In genomic region chr10:77392851-77393250, GRCh38 we compare ENCODE assay signal across 8 cellular contexts.
A peak's percentile ranks its signal among the peaks of the same experiment; 100 is the strongest.
DNase-seq lines count a peak whose midpoint lies in the region; ATAC-seq, FAIRE-seq and TF ChIP-seq lines count a peak whose summit lies in the region.

No MANE protein-coding gene starts in this region.

- H3K4me1 ChIP-seq in PC-3 (ENCODE audit: insufficient read depth, low read length), result peaks cover 78% of the 10 kb centered on the region
- peaks cover 16% of the 10 kb centered on the region for H3K4me1 ChIP-seq in smooth muscle cell (ENCODE audit: low read depth)

- no peak for TF ChIP-seq CTCF in PC-3 (conservative IDR thresholded peaks at IDR 0.05; ENCODE audit: low read depth, low read length)
- TF ChIP-seq CTCF in smooth muscle cell (IDR thresholded peaks at IDR 0.05; ENCODE audit: borderline replicate concordance, insufficient read depth, poor library complexity, severe bottlenecking), result no peak

- H3K9ac ChIP-seq in PC-3 (ENCODE audit: low read length), result peak overlapping the region; percentile 72
- H3K9ac ChIP-seq in smooth muscle cell (ENCODE audit: low read depth), result no peak overlapping the region

- H3K27me3 ChIP-seq in PC-3 (ENCODE audit: low read length) (no peaks in the 10 kb centered on the region), smooth muscle cell (ENCODE audit: low read depth) (no peaks in the 10 kb centered on the region)

- ATAC-seq in PC-3 (peak; percentile 81), HG02759 (IDR thresholded peaks at IDR 0.05; ENCODE audit: unreplicated experiment) (no peak)
- ATAC-seq in activated CD8-positive, alpha-beta T cell treated with anti-CD3 and anti-CD28 coated beads, Interleukin-2, amount 10 ng/mL, durations not matched to agents 7 days and 5 days, result no peak

- intact Hi-C loops in PC-3 (cut with micrococcal nuclease), result loop anchor here (1.0 to 5.0 kb wide), 18 partner anchors 23 to 364 kb away; no protein-coding TSS in a partner anchor

- H4K20me1 ChIP-seq in PC-3 (ENCODE audit: low read length), result no peaks in the 10 kb centered on the region
- H4K20me1 ChIP-seq in smooth muscle cell (ENCODE audit: low read depth), result no peaks in the 10 kb centered on the region

- H3K9me3 ChIP-seq in PC-3 (ENCODE audit: low read length), result no peaks in the 10 kb centered on the region
- H3K9me3 ChIP-seq in smooth muscle cell (replicated peaks; ENCODE audit: low read depth), result no peaks in the 10 kb centered on the region

- DNase-seq in H54 (ENCODE audit: insufficient read length, low spot score), result peak; percentile 95
- peak; percentile 100 for DNase-seq in PC-3
- peak; percentile 96 for DNase-seq in fibroblast of gingiva (ENCODE audit: low read depth)
- no peak for DNase-seq in smooth muscle cell (lab: John Stamatoyannopoulos, UW; ENCODE audit: unreplicated experiment)
- DNase-seq in NCI-H524 treated with DMSO at 0.1 percent for 48 hours (lab: John Stamatoyannopoulos, UW), result no peak
- DNase-seq in KG1 (lab: John Stamatoyannopoulos, UW), result no peak
- DNase-seq in activated CD8-positive, alpha-beta T cell treated with anti-CD3 and anti-CD28 coated beads, Interleukin-2, amount 10 ng/mL, durations not matched to agents 7 days and 5 days, result no peak

- no peak overlapping the region for H3K4me3 Mint-ChIP-seq in activated CD8-positive, alpha-beta T cell treated with anti-CD3 and anti-CD28 coated beads, Interleukin-2, amount 10 ng/mL, durations not matched to agents 7 days and 5 days

- no TSS peak for BruUV-seq in PC-3 (replicated peaks; lab: Mats Ljungman, UMichigan)

- WGBS in smooth muscle cell (ENCODE audit: low lambda C conversion rate), result 22% methylated on average over 6 of the region's 6 CpGs

- POLR2A ChIA-PET in PC-3 (lab: Charles Lee; ENCODE audit: unreplicated experiment), result interaction anchor here (0.5 to 1.7 kb wide), 14 partner anchors 15 to 247 kb away, joined by 3 to 13 read pairs (median 4); no protein-coding TSS in a partner anchor
- POLR2A ChIA-PET in activated CD8-positive, alpha-beta T cell treated with anti-CD3 and anti-CD28 coated beads, Interleukin-2, amount 10 ng/mL, durations not matched to agents 7 days and 5 days (lab: Charles Lee), result no interaction called here

- H3K4me1 Mint-ChIP-seq in activated CD8-positive, alpha-beta T cell treated with anti-CD3 and anti-CD28 coated beads, Interleukin-2, amount 10 ng/mL, durations not matched to agents 7 days and 5 days (ENCODE audit: low read depth), result no peaks in the 10 kb centered on the region

- H3K27ac ChIP-seq in PC-3 (ENCODE audit: low read length) (peak overlapping the region; percentile 84), smooth muscle cell (ENCODE audit: low read depth) (peak overlapping the region; percentile 43)

- peaks cover 8% of the 10 kb centered on the region for H3K27me3 Mint-ChIP-seq in activated CD8-positive, alpha-beta T cell treated with anti-CD3 and anti-CD28 coated beads, Interleukin-2, amount 10 ng/mL, durations not matched to agents 7 days and 5 days (ENCODE audit: low read depth)

- H3K4me3 ChIP-seq in PC-3 (ENCODE audit: low read length), result peak overlapping the region; percentile 19; the same call in 1 of the 2 replicates
- H3K4me3 ChIP-seq in smooth muscle cell, result no peak overlapping the region

- H3K27ac Mint-ChIP-seq in activated CD8-positive, alpha-beta T cell treated with anti-CD3 and anti-CD28 coated beads, Interleukin-2, amount 10 ng/mL, durations not matched to agents 7 days and 5 days, result no peak overlapping the region

- H3K36me3 Mint-ChIP-seq in activated CD8-positive, alpha-beta T cell treated with anti-CD3 and anti-CD28 coated beads, Interleukin-2, amount 10 ng/mL, durations not matched to agents 7 days and 5 days (ENCODE audit: low read depth), result no peaks in the 10 kb centered on the region

- H3K4me2 ChIP-seq in PC-3 (ENCODE audit: low read length) (peak overlapping the region; percentile 61), smooth muscle cell (peak overlapping the region; percentile 37)

- CTCF ChIA-PET in PC-3 (lab: Charles Lee), result interaction anchor here (0.6 to 2.5 kb wide), 39 partner anchors 9 to 319 kb away, joined by 3 to 31 read pairs (median 6); partner anchors contain the start of gene KCNMA1
- CTCF ChIA-PET in activated CD8-positive, alpha-beta T cell treated with anti-CD3 and anti-CD28 coated beads, Interleukin-2, amount 10 ng/mL, durations not matched to agents 7 days and 5 days (lab: Charles Lee), result interaction anchor here (0.7 to 1.3 kb wide), 3 partner anchors 11 to 250 kb away, joined by 3 to 4 read pairs (median 3); no protein-coding TSS in a partner anchor

- H3K36me3 ChIP-seq in PC-3 (ENCODE audit: low read depth, low read length) (no peaks in the 10 kb centered on the region), smooth muscle cell (ENCODE audit: low read depth) (no peaks in the 10 kb centered on the region)

- peak; percentile 99 for FAIRE-seq in H54 (lab: Jason Lieb, UNC)

- H3F3A ChIP-seq in PC-3 (ENCODE audit: low read length, unreplicated experiment), result peaks cover 24% of the 10 kb centered on the region
- peaks cover 13% of the 10 kb centered on the region for H3F3A ChIP-seq in smooth muscle cell (ENCODE audit: low read depth)

- no peaks in the 10 kb centered on the region for H3K9me3 Mint-ChIP-seq in activated CD8-positive, alpha-beta T cell treated with anti-CD3 and anti-CD28 coated beads, Interleukin-2, amount 10 ng/mL, durations not matched to agents 7 days and 5 days (ENCODE audit: insufficient read depth)

- no peak for TF ChIP-seq POLR2A in H54 (IDR thresholded peaks at IDR 0.05; ENCODE audit: low read depth, low read length)

- no peaks in the 10 kb centered on the region for H3K9me2 ChIP-seq in PC-3 (replicated peaks; ENCODE audit: low read length)

- H2AFZ ChIP-seq in PC-3 (ENCODE audit: low read length) (no peak overlapping the region), smooth muscle cell (ENCODE audit: low read depth) (no peak overlapping the region)

- H3K79me2 ChIP-seq in PC-3 (ENCODE audit: low read length), result peaks cover 41% of the 10 kb centered on the region
- no peaks in the 10 kb centered on the region for H3K79me2 ChIP-seq in smooth muscle cell (ENCODE audit: low read depth)

Comparison
In these comparisons a context has a peak if more than half of its experiments do, and no peak if none do; other contexts are left out.
1. DNase-seq: peak in H54 (single experiment), PC-3 (single experiment) and fibroblast of gingiva (single experiment); none in smooth muscle cell (single experiment), NCI-H524 treated with DMSO at 0.1 percent for 48 hours (single experiment), KG1 (single experiment) and activated CD8-positive, alpha-beta T cell treated with anti-CD3 and anti-CD28 coated beads, Interleukin-2, amount 10 ng/mL, durations not matched to agents 7 days and 5 days (single experiment).